15 cellular contexts compared by ENCODE assay signal in genomic region chr4:172740434-172740833, GRCh38.
DNase-seq lines count a peak whose midpoint lies in the region; ATAC-seq and TF ChIP-seq lines count a peak whose summit lies in the region.
"Had no signal": no experiment of that assay in that cellular context is flagged by ENCODE, and none has a peak within 500 bp of the region (broad histone marks: within the 10 kb centered on the region; RNA-seq: fewer than 3 reads in every experiment).

No MANE protein-coding gene starts in this region.

- no peak overlapping the region for H3K4me3 Mint-ChIP-seq in activated naive CD8-positive, alpha-beta T cell treated with anti-CD3 and anti-CD28 coated beads, Interleukin-2, amount 50 U/mL, for 24 hours
- no peak overlapping the region for H3K4me3 Mint-ChIP-seq in activated naive CD8-positive, alpha-beta T cell treated with anti-CD3 and anti-CD28 coated beads for 36 hours
- H3K4me3 Mint-ChIP-seq: dendritic cell treated with granulocyte-macrophage colony-stimulating factor and Interleukin-4, amounts not matched to agents 40 ng/mL and 50 ng/mL, for 4 days; neural progenitor cell had no signal

- H3K9me3 Mint-ChIP-seq in activated naive CD8-positive, alpha-beta T cell treated with anti-CD3 and anti-CD28 coated beads, Interleukin-2, amount 50 U/mL, for 24 hours, result peaks cover 26% of the 10 kb centered on the region
- H3K9me3 Mint-ChIP-seq in activated naive CD8-positive, alpha-beta T cell treated with anti-CD3 and anti-CD28 coated beads for 36 hours, result peaks cover 21% of the 10 kb centered on the region

- H3K27ac Mint-ChIP-seq in activated naive CD8-positive, alpha-beta T cell treated with anti-CD3 and anti-CD28 coated beads, Interleukin-2, amount 50 U/mL, for 24 hours, result no peak overlapping the region
- H3K27ac Mint-ChIP-seq in activated naive CD8-positive, alpha-beta T cell treated with anti-CD3 and anti-CD28 coated beads for 36 hours, result no peak overlapping the region
- H3K27ac Mint-ChIP-seq: dendritic cell treated with granulocyte-macrophage colony-stimulating factor and Interleukin-4, amounts not matched to agents 40 ng/mL and 50 ng/mL, for 4 days; neural progenitor cell had no signal

- ATAC-seq in activated naive CD8-positive, alpha-beta T cell treated with anti-CD3 and anti-CD28 coated beads, Interleukin-2, amount 50 U/mL, for 24 hours, result peak; percentile 28
- ATAC-seq in HG02678 (IDR thresholded peaks at IDR 0.05; ENCODE audit: unreplicated experiment) (peak; percentile 94), HG03354 (IDR thresholded peaks at IDR 0.05; ENCODE audit: poor library complexity, severe bottlenecking, unreplicated experiment) (peak; percentile 96), SK-N-SH treated with all-trans-retinoic acid at 6 μM for 48 hours (no peak)

- H3K27me3 Mint-ChIP-seq in activated naive CD8-positive, alpha-beta T cell treated with anti-CD3 and anti-CD28 coated beads, Interleukin-2, amount 50 U/mL, for 24 hours, result no peaks in the 10 kb centered on the region
- no peaks in the 10 kb centered on the region for H3K27me3 Mint-ChIP-seq in activated naive CD8-positive, alpha-beta T cell treated with anti-CD3 and anti-CD28 coated beads for 36 hours
- H3K27me3 Mint-ChIP-seq: dendritic cell treated with granulocyte-macrophage colony-stimulating factor and Interleukin-4, amounts not matched to agents 40 ng/mL and 50 ng/mL, for 4 days had no signal

- DNase-seq in activated naive CD8-positive, alpha-beta T cell treated with anti-CD3 and anti-CD28 coated beads, Interleukin-2, amount 50 U/mL, for 24 hours, result no peak
- DNase-seq in activated naive CD8-positive, alpha-beta T cell treated with anti-CD3 and anti-CD28 coated beads for 36 hours, result no peak
- DNase-seq in NOMO-1 treated with DMSO at 0.1 percent for 48 hours (lab: John Stamatoyannopoulos, UW; ENCODE audit: unreplicated experiment) (no peak), middle frontal gyrus (ENCODE audit: extremely low spot score, low spot score) (no peak), cerebellum (ENCODE audit: low spot score) (no peak)
- DNase-seq: 8988T; activated CD4-positive, alpha-beta T cell treated with anti-CD3 and anti-CD28 coated beads for 4 hours; kidney; NCI-H1048; small intestine had no signal

- H3K36me3 Mint-ChIP-seq in activated naive CD8-positive, alpha-beta T cell treated with anti-CD3 and anti-CD28 coated beads, Interleukin-2, amount 50 U/mL, for 24 hours (ENCODE audit: low read depth), result no peaks in the 10 kb centered on the region
- no peaks in the 10 kb centered on the region for H3K36me3 Mint-ChIP-seq in activated naive CD8-positive, alpha-beta T cell treated with anti-CD3 and anti-CD28 coated beads for 36 hours
- H3K36me3 Mint-ChIP-seq: neural progenitor cell had no signal

- no peaks in the 10 kb centered on the region for H3K4me1 Mint-ChIP-seq in activated naive CD8-positive, alpha-beta T cell treated with anti-CD3 and anti-CD28 coated beads, Interleukin-2, amount 50 U/mL, for 24 hours
- no peaks in the 10 kb centered on the region for H3K4me1 Mint-ChIP-seq in activated naive CD8-positive, alpha-beta T cell treated with anti-CD3 and anti-CD28 coated beads for 36 hours
- H3K4me1 Mint-ChIP-seq: neural progenitor cell had no signal

TF ChIP-seq in SK-N-SH treated with all-trans-retinoic acid at 6 μM for 48 hours, 23 proteins besides CTCF, POLR2A, EP300 and RAD21:
- TF ChIP-seq POU6F1 (CRISPR knock-in tag; IDR thresholded peaks at IDR 0.05; ENCODE audit: borderline replicate concordance, low read depth) (no peak), RARB (CRISPR knock-in tag; IDR thresholded peaks at IDR 0.05) (no peak), BACH2 (CRISPR knock-in tag; IDR thresholded peaks at IDR 0.05; ENCODE audit: borderline replicate concordance) (no peak), ZNF70 (CRISPR knock-in tag; IDR thresholded peaks at IDR 0.05) (no peak), ZNF8 (CRISPR knock-in tag; IDR thresholded peaks at IDR 0.05) (no peak), TSHZ2 (CRISPR knock-in tag; IDR thresholded peaks at IDR 0.05) (no peak)
- TF ChIP-seq, protein P1, sequence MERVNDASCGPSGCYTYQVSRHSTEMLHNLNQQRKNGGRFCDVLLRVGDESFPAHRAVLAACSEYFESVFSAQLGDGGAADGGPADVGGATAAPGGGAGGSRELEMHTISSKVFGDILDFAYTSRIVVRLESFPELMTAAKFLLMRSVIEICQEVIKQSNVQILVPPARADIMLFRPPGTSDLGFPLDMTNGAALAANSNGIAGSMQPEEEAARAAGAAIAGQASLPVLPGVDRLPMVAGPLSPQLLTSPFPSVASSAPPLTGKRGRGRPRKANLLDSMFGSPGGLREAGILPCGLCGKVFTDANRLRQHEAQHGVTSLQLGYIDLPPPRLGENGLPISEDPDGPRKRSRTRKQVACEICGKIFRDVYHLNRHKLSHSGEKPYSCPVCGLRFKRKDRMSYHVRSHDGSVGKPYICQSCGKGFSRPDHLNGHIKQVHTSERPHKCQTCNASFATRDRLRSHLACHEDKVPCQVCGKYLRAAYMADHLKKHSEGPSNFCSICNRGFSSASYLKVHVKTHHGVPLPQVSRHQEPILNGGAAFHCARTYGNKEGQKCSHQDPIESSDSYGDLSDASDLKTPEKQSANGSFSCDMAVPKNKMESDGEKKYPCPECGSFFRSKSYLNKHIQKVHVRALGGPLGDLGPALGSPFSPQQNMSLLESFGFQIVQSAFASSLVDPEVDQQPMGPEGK (CRISPR knock-in tag; IDR thresholded peaks at IDR 0.05; ENCODE audit: borderline replicate concordance), result no peak
